ENCODE assay signal across 1 cellular context in the genomic region with DNA sequence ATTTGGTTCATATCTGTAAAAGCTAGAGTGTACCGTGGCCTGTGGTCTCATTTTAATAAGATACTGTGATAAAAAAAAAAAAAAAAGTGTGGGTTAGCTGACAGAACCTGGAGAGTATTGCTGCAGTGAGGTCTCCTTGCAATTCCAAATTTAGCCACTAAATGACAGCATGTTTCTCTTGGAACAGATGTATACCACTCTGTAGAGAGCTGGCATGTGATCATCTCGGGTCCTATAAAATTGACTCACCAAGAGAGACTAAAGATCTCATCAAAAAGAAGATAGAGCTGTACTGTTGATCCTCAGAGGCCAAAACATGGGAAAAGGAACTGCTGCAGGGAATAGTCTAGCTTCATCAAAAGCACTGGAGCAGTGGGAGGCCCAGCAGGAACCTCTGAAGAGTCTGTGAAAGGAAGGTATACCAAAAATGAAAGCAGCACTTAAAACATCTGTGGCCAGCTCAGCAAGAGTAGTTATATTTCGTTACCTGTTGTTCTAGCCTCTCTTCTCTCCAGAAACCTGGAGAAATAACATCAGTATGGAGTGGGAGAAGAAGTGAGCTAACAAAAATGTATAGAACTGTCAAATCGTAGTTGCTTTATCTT.
TF ChIP-seq lines count a peak whose summit lies in the region.

No MANE protein-coding gene starts in this region.

TF ChIP-seq in GM12878, 131 proteins besides CTCF, POLR2A, EP300 and RAD21 (continued from another document):
- TF ChIP-seq, protein P1, sequence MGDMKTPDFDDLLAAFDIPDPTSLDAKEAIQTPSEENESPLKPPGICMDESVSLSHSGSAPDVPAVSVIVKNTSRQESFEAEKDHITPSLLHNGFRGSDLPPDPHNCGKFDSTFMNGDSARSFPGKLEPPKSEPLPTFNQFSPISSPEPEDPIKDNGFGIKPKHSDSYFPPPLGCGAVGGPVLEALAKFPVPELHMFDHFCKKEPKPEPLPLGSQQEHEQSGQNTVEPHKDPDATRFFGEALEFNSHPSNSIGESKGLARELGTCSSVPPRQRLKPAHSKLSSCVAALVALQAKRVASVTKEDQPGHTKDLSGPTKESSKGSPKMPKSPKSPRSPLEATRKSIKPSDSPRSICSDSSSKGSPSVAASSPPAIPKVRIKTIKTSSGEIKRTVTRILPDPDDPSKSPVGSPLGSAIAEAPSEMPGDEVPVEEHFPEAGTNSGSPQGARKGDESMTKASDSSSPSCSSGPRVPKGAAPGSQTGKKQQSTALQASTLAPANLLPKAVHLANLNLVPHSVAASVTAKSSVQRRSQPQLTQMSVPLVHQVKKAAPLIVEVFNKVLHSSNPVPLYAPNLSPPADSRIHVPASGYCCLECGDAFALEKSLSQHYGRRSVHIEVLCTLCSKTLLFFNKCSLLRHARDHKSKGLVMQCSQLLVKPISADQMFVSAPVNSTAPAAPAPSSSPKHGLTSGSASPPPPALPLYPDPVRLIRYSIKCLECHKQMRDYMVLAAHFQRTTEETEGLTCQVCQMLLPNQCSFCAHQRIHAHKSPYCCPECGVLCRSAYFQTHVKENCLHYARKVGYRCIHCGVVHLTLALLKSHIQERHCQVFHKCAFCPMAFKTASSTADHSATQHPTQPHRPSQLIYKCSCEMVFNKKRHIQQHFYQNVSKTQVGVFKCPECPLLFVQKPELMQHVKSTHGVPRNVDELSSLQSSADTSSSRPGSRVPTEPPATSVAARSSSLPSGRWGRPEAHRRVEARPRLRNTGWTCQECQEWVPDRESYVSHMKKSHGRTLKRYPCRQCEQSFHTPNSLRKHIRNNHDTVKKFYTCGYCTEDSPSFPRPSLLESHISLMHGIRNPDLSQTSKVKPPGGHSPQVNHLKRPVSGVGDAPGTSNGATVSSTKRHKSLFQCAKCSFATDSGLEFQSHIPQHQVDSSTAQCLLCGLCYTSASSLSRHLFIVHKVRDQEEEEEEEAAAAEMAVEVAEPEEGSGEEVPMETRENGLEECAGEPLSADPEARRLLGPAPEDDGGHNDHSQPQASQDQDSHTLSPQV (IDR thresholded peaks at IDR 0.05): no peak
- no peak for TF ChIP-seq USF2 (IDR thresholded peaks at IDR 0.05; ENCODE audit: borderline replicate concordance, low read depth, low read length)
- no peak for TF ChIP-seq NRF1 (conservative IDR thresholded peaks at IDR 0.05; ENCODE audit: low read depth, low read length)
- no peak for TF ChIP-seq TCF12 (IDR thresholded peaks at IDR 0.05; ENCODE audit: low read depth, low read length)
- TF ChIP-seq BHLHE40 (IDR thresholded peaks at IDR 0.05; ENCODE audit: borderline replicate concordance in 1 of 2, low read depth in 2 of 2, low read length in 1 of 2): no peak
- TF ChIP-seq, protein P2, sequence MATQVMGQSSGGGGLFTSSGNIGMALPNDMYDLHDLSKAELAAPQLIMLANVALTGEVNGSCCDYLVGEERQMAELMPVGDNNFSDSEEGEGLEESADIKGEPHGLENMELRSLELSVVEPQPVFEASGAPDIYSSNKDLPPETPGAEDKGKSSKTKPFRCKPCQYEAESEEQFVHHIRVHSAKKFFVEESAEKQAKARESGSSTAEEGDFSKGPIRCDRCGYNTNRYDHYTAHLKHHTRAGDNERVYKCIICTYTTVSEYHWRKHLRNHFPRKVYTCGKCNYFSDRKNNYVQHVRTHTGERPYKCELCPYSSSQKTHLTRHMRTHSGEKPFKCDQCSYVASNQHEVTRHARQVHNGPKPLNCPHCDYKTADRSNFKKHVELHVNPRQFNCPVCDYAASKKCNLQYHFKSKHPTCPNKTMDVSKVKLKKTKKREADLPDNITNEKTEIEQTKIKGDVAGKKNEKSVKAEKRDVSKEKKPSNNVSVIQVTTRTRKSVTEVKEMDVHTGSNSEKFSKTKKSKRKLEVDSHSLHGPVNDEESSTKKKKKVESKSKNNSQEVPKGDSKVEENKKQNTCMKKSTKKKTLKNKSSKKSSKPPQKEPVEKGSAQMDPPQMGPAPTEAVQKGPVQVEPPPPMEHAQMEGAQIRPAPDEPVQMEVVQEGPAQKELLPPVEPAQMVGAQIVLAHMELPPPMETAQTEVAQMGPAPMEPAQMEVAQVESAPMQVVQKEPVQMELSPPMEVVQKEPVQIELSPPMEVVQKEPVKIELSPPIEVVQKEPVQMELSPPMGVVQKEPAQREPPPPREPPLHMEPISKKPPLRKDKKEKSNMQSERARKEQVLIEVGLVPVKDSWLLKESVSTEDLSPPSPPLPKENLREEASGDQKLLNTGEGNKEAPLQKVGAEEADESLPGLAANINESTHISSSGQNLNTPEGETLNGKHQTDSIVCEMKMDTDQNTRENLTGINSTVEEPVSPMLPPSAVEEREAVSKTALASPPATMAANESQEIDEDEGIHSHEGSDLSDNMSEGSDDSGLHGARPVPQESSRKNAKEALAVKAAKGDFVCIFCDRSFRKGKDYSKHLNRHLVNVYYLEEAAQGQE (IDR thresholded peaks at IDR 0.05; ENCODE audit: low read depth, low read length): no peak
- no peak for TF ChIP-seq PML (IDR thresholded peaks at IDR 0.05; ENCODE audit: low read length)
- no peak for TF ChIP-seq SMAD5 (IDR thresholded peaks at IDR 0.05; ENCODE audit: low read depth)
- TF ChIP-seq POLR2AphosphoS5 (IDR thresholded peaks at IDR 0.05; ENCODE audit: low read length): no peak
- no peak for TF ChIP-seq POU2F2 (IDR thresholded peaks at IDR 0.05; ENCODE audit: borderline replicate concordance, low read depth, low read length)
- TF ChIP-seq RFX5 (IDR thresholded peaks at IDR 0.05; ENCODE audit: low read depth, low read length): no peak
- TF ChIP-seq MEF2B (IDR thresholded peaks at IDR 0.05; ENCODE audit: partially characterized antibody, poor library complexity, severe bottlenecking): no peak
